8 cellular contexts compared by ENCODE assay signal in the genomic region with DNA sequence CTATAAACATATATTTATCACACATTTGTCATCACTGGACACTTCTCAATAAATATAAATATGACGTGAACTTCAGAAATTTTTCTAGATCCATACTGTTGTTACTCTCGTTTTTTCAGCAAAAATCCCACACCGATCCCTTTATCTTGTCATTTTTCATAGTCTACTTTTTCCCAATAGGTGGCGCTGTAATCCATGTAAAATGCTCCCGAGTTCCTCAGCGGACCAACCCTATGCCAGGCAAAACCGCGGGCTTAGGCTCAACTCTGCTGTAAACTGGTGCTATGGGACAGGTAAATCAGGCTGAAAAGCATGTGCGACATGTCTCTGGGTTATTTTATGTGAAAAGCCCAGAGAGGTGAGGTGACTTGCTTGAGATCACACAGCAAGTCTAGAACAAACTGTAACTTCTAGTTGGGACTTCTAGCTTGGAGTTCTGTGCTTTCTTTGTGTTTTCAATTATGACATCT.
A peak's percentile ranks its signal among the peaks of the same experiment; 100 is the strongest.
DNase-seq lines count a peak whose midpoint lies in the region; ATAC-seq and TF ChIP-seq lines count a peak whose summit lies in the region.

No MANE protein-coding gene starts in this region.

- H3K9me3 ChIP-seq in SK-N-SH = no peaks in the 10 kb centered on the region

- H3K4me1 ChIP-seq in SK-N-SH (ENCODE audit: control insufficient read depth in 1 of 2, insufficient read depth in 2 of 2, low read depth in 1 of 2, low read length in 1 of 2) = peaks cover 2 to 5% of the 10 kb centered on the region in 2 experiments; a peak in 2 of 4 replicates

- POLR2A ChIA-PET in SK-N-SH (lab: Yijun Ruan, JAX) = interaction anchor here (0.6 kb wide), 1 partner anchor 466 kb away, joined by 3 read pairs; a partner anchor contains a TSS

- no peaks in the 10 kb centered on the region for H4K20me1 ChIP-seq in SK-N-SH (ENCODE audit: insufficient read depth)

- H3K4me1 Mint-ChIP-seq in activated CD4-positive, alpha-beta T cell treated with anti-CD3 and anti-CD28 coated beads, Interleukin-2, amount 10 ng/mL, durations not matched to agents 24 days and 14 days = peaks cover 3% of the 10 kb centered on the region

- H3K4me3 ChIP-seq in H7 (ENCODE audit: insufficient read depth, low read depth, low read length) (no peak overlapping the region), SK-N-SH (ENCODE audit: low read depth in 2 of 2, low read length in 1 of 2) (no peak overlapping the region; a peak in 1 of 4 replicates)

- no peak overlapping the region for H2AFZ ChIP-seq in SK-N-SH (ENCODE audit: low read depth)

- TF ChIP-seq CTCF in SK-N-SH (IDR thresholded peaks at IDR 0.05) = peak; percentile 85

- no peaks in the 10 kb centered on the region for H3K36me3 Mint-ChIP-seq in activated CD4-positive, alpha-beta T cell treated with anti-CD3 and anti-CD28 coated beads, Interleukin-2, amount 10 ng/mL, durations not matched to agents 24 days and 14 days (ENCODE audit: low read depth)

- no peak overlapping the region for H3K4me2 ChIP-seq in SK-N-SH

- H3K27me3 Mint-ChIP-seq in activated CD4-positive, alpha-beta T cell treated with anti-CD3 and anti-CD28 coated beads, Interleukin-2, amount 10 ng/mL, durations not matched to agents 24 days and 14 days = peaks cover 15% of the 10 kb centered on the region

- H3K9me3 Mint-ChIP-seq in activated CD4-positive, alpha-beta T cell treated with anti-CD3 and anti-CD28 coated beads, Interleukin-2, amount 10 ng/mL, durations not matched to agents 24 days and 14 days = no peaks in the 10 kb centered on the region

- TF ChIP-seq RAD21 in SK-N-SH (IDR thresholded peaks at IDR 0.05; ENCODE audit: low read length) = peak; percentile 92

- no peak overlapping the region for H3K27ac Mint-ChIP-seq in activated CD4-positive, alpha-beta T cell treated with anti-CD3 and anti-CD28 coated beads, Interleukin-2, amount 10 ng/mL, durations not matched to agents 24 days and 14 days

- ATAC-seq in esophagus mucosa = peak; percentile 89

- no peaks in the 10 kb centered on the region for H3K9me2 ChIP-seq in SK-N-SH

- intact Hi-C loops in activated CD4-positive, alpha-beta T cell treated with anti-CD3 and anti-CD28 coated beads, Interleukin-2, amount 10 ng/mL, durations not matched to agents 24 days and 14 days (cut with micrococcal nuclease) = loop anchor here (2.0 to 10.0 kb wide), 4 partner anchors 175 to 557 kb away; a partner anchor contains a TSS

- no peak overlapping the region for H3K27ac ChIP-seq in SK-N-SH (ENCODE audit: low read depth in 2 of 2, low read length in 1 of 2)

- H3K36me3 ChIP-seq in H7 (replicated peaks; ENCODE audit: control insufficient read depth, insufficient read depth, low read length) (no peaks in the 10 kb centered on the region), SK-N-SH (replicated peaks in 1 of 2; ENCODE audit: control insufficient read depth in 1 of 2, insufficient read depth in 2 of 2, low read length in 1 of 2) (peaks cover 0 to 3% of the 10 kb centered on the region in 2 experiments)

- WGBS in SK-N-SH (ENCODE audit: low lambda C conversion rate) = 1% methylated on average over 9 of the region's 9 CpGs

- H3K79me2 ChIP-seq in SK-N-SH (ENCODE audit: insufficient read depth) = no peaks in the 10 kb centered on the region

- no peak overlapping the region for H3K4me3 Mint-ChIP-seq in activated CD4-positive, alpha-beta T cell treated with anti-CD3 and anti-CD28 coated beads, Interleukin-2, amount 10 ng/mL, durations not matched to agents 24 days and 14 days

- H3K9ac ChIP-seq in SK-N-SH = no peak overlapping the region

- CTCF ChIA-PET in SK-N-SH (lab: Yijun Ruan, JAX) = interaction anchor here (0.6 to 4.0 kb wide), 36 partner anchors 8 to 279 kb away, joined by 3 to 24 read pairs (median 4); a partner anchor contains a TSS

- peaks cover 4% of the 10 kb centered on the region for H3F3A ChIP-seq in SK-N-SH (replicated peaks; ENCODE audit: insufficient read depth)

- peak; percentile 73 for DNase-seq in activated CD4-positive, alpha-beta T cell treated with anti-CD3 and anti-CD28 coated beads, Interleukin-2, amount 10 ng/mL, durations not matched to agents 24 days and 14 days
- DNase-seq in activated CD4-positive, alpha-beta T cell treated with anti-CD3 and anti-CD28 coated beads for 1 hour = no peak
- DNase-seq in H7 = peak; percentile 32
- peak; percentile 41 for DNase-seq in MV-4-11 (lab: John Stamatoyannopoulos, UW)
- peak; percentile 57 for DNase-seq in SK-N-SH
- peak; percentile 62 for DNase-seq in middle frontal gyrus (ENCODE audit: extremely low spot score, low spot score)
- no peak for DNase-seq in DMS79 treated with DMSO at 0.1 percent for 48 hours (lab: John Stamatoyannopoulos, UW)

- H3K27me3 ChIP-seq in H7 (ENCODE audit: control insufficient read depth, insufficient read depth, low read length) = no peaks in the 10 kb centered on the region
- no peaks in the 10 kb centered on the region for H3K27me3 ChIP-seq in SK-N-SH (ENCODE audit: insufficient read depth)

- TF ChIP-seq EP300 in SK-N-SH (IDR thresholded peaks at IDR 0.05; ENCODE audit: borderline replicate concordance in 1 of 2, low read depth in 1 of 2, low read length in 1 of 2) = no peak

TF ChIP-seq in SK-N-SH, 30 proteins besides CTCF, POLR2A, EP300 and RAD21:
- TF ChIP-seq, protein P1, sequence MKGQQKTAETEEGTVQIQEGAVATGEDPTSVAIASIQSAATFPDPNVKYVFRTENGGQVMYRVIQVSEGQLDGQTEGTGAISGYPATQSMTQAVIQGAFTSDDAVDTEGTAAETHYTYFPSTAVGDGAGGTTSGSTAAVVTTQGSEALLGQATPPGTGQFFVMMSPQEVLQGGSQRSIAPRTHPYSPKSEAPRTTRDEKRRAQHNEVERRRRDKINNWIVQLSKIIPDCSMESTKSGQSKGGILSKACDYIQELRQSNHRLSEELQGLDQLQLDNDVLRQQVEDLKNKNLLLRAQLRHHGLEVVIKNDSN (IDR thresholded peaks at IDR 0.05; ENCODE audit: borderline replicate concordance, low read depth) = no peak
- peak; percentile 78 for TF ChIP-seq SMC3 (IDR thresholded peaks at IDR 0.05; ENCODE audit: low read depth, low read length)
- TF ChIP-seq RCOR1 (IDR thresholded peaks at IDR 0.05; ENCODE audit: low read length) = 0 out of 2 replicates have a peak, but pooled peaks have one; percentile 21
- peak; percentile 18; the same call in 1 of the 2 replicates for TF ChIP-seq RFX5 (IDR thresholded peaks at IDR 0.05; ENCODE audit: low read length)

Comparison
In these comparisons a context has a peak if more than half of its experiments do, and no peak if none do; other contexts are left out.
1. DNase-seq: peak in activated CD4-positive, alpha-beta T cell treated with anti-CD3 and anti-CD28 coated beads, Interleukin-2, amount 10 ng/mL, durations not matched to agents 24 days and 14 days (single experiment), H7 (single experiment), MV-4-11 (single experiment), SK-N-SH (single experiment) and middle frontal gyrus (single experiment); none in activated CD4-positive, alpha-beta T cell treated with anti-CD3 and anti-CD28 coated beads for 1 hour (single experiment) and DMS79 treated with DMSO at 0.1 percent for 48 hours (single experiment).